Comparison of ENCODE assay signal across 9 cellular contexts in genomic region chr19:13037161-13037560, GRCh38.
A peak's percentile ranks its signal among the peaks of the same experiment; 100 is the strongest.
DNase-seq lines count a peak whose midpoint lies in the region; TF ChIP-seq lines count a peak whose summit lies in the region.
"Had no signal": no experiment of that assay in that cellular context is flagged by ENCODE, and none has a peak within 500 bp of the region (broad histone marks: within the 10 kb centered on the region; RNA-seq: fewer than 3 reads in every experiment).

No MANE protein-coding gene starts in this region.

- DNase-seq in ACHN (peak; percentile 86), NCI-H226 (peak; percentile 89), coronary artery (ENCODE audit: low spot score) (no peak), non-pigmented ciliary epithelial cell (ENCODE audit: low read depth) (peak; percentile 64), GM20000 (ENCODE audit: low spot score) (no peak), OCI-M2 (lab: John Stamatoyannopoulos, UW; ENCODE audit: unreplicated experiment) (no peak), NCI-H1417 treated with DMSO at 0.1 percent for 48 hours (lab: John Stamatoyannopoulos, UW) (no peak), NCI-H2029 treated with DMSO at 0.1 percent for 48 hours (lab: John Stamatoyannopoulos, UW) (no peak)
- DNase-seq: NCI-H1092 treated with DMSO at 0.1 percent for 48 hours had no signal

- peak overlapping the region; percentile 95 to 96 for H3K27ac ChIP-seq in coronary artery

- TF ChIP-seq CTCF in coronary artery (IDR thresholded peaks at IDR 0.05): no peak
- TF ChIP-seq CTCF in GM20000 (IDR thresholded peaks at IDR 0.05; ENCODE audit: extremely low read depth, missing control alignments): no peak

- in situ Hi-C loops in ACHN (cut with HindIII; ENCODE audit: low pct_ligation_motif_present, low pct_unique_long_range_greater_than_20kb, low sequenced_read_pairs): no loop called here

- peak overlapping the region; percentile 46 for H3K4me3 ChIP-seq in coronary artery

Comparison
In these comparisons a context has a peak if more than half of its experiments do, and no peak if none do; other contexts are left out.
1. DNase-seq: peak in ACHN (single experiment), NCI-H226 (single experiment) and non-pigmented ciliary epithelial cell (single experiment); none in coronary artery (single experiment), GM20000 (single experiment), OCI-M2 (single experiment), NCI-H1417 treated with DMSO at 0.1 percent for 48 hours (single experiment) and NCI-H2029 treated with DMSO at 0.1 percent for 48 hours (single experiment).